In the genomic region with DNA sequence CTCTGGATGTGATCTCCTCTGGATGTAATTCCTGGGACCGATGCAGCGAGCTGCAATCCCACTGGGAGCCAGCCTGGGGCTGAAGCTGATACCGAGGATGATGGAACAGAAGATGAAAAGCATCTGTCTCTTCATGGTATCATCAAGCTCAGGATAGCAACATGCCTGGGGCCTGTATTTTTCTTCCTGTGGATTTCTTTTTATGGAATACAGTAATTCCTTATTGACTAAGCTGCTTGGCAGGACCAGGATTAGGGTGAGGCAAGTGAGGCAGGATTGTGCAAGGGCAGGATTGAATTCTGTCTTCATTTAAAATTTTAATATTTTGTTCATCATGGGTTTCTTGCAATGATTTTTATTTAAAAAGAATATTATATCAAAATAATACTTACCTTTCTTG, we compare ENCODE assay signal across 17 cellular contexts.
A peak's percentile ranks its signal among the peaks of the same experiment; 100 is the strongest.
DNase-seq lines count a peak whose midpoint lies in the region; ATAC-seq and TF ChIP-seq lines count a peak whose summit lies in the region.
"Had no signal": no experiment of that assay in that cellular context is flagged by ENCODE, and none has a peak within 500 bp of the region (broad histone marks: within the 10 kb centered on the region; RNA-seq: fewer than 3 reads in every experiment).

No MANE protein-coding gene starts in this region.

- H3K27me3 ChIP-seq in BLaER1: no peaks in the 10 kb centered on the region
- no peaks in the 10 kb centered on the region for H3K27me3 ChIP-seq in mammary epithelial cell (ENCODE audit: insufficient read depth, low read length)

- H3K36me3 Mint-ChIP-seq in glutamatergic neuron (ENCODE audit: unreplicated experiment) (peaks cover 7% of the 10 kb centered on the region), Calu3 (ENCODE audit: insufficient read depth, unreplicated experiment) (no peaks in the 10 kb centered on the region), T-cell (no peaks in the 10 kb centered on the region)

- BruUV-seq in mammary epithelial cell (replicated peaks; lab: Mats Ljungman, UMichigan) (no TSS peak), Calu3 (replicated peaks; lab: Mats Ljungman, UMichigan) (no TSS peak)

- ATAC-seq in T-cell (replicated peaks in 1 of 4): no peak
- ATAC-seq: GM12878, HepG2, SK-N-SH treated with all-trans-retinoic acid at 6 μM for 48 hours had no signal

- POLR2A ChIA-PET in T-cell (lab: Charles Lee): no interaction called here

- in situ Hi-C loops in mammary epithelial cell (cut with MboI; ENCODE audit: low sequenced_read_pairs in 2 of 2): no loop called here

- intact Hi-C loops in mammary epithelial cell (cut with micrococcal nuclease) (no loop called here), Calu3 (cut with micrococcal nuclease; ENCODE audit: unreplicated experiment) (no loop called here)

- no peak overlapping the region for H3K4me3 Mint-ChIP-seq in glutamatergic neuron (ENCODE audit: unreplicated experiment)
- H3K4me3 Mint-ChIP-seq in Calu3 (ENCODE audit: low read depth, unreplicated experiment): no peak overlapping the region
- no peak overlapping the region for H3K4me3 Mint-ChIP-seq in T-cell

- H3K9me3 ChIP-seq in BLaER1 (peaks cover 17% of the 10 kb centered on the region), mammary epithelial cell (replicated peaks; ENCODE audit: insufficient read depth, low read length) (no peaks in the 10 kb centered on the region)

- dilution Hi-C loops in mammary epithelial cell (cut with HindIII; ENCODE audit: low sequenced_read_pairs): no loop called here

- H3K4me1 Mint-ChIP-seq in glutamatergic neuron (ENCODE audit: low read depth, unreplicated experiment) (no peaks in the 10 kb centered on the region), Calu3 (ENCODE audit: low read depth, unreplicated experiment) (no peaks in the 10 kb centered on the region), T-cell (peaks cover 3 to 7% (median 5%) of the 10 kb centered on the region in 3 donors)

- DNase-seq in AG09309 (ENCODE audit: low read depth): peak; percentile 11
- DNase-seq in mammary epithelial cell: no peak
- peak; percentile 25 for DNase-seq in glutamatergic neuron
- no peak for DNase-seq in Calu3
- DNase-seq in kidney glomerular epithelial cell (lab: John Stamatoyannopoulos, UW): no peak
- no peak for DNase-seq in T-cell
- DNase-seq: GOT3, NCI-H187, NCI-H2107, NCI-H2227 treated with DMSO at 0.1 percent for 48 hours, NCI-H510A treated with DMSO at 0.1 percent for 48 hours, NCI-H774, SIG-M5 had no signal

- H3K79me2 ChIP-seq in mammary epithelial cell (ENCODE audit: insufficient read depth, low read length): no peaks in the 10 kb centered on the region

- H3K4me1 ChIP-seq in BLaER1 (peaks cover 45% of the 10 kb centered on the region), mammary epithelial cell (ENCODE audit: insufficient read depth, low read length) (peaks cover 4% of the 10 kb centered on the region)

- H3K9ac ChIP-seq in BLaER1: no peak overlapping the region
- no peak overlapping the region for H3K9ac ChIP-seq in mammary epithelial cell (ENCODE audit: insufficient read depth, low read length)

- no peak overlapping the region for H3K27ac ChIP-seq in BLaER1
- no peak overlapping the region for H3K27ac ChIP-seq in mammary epithelial cell (ENCODE audit: insufficient read depth, low read depth, low read length)

- H3K9me3 Mint-ChIP-seq in glutamatergic neuron (ENCODE audit: unreplicated experiment) (peaks cover 2% of the 10 kb centered on the region), Calu3 (ENCODE audit: low read depth, unreplicated experiment) (no peaks in the 10 kb centered on the region), T-cell (no peaks in the 10 kb centered on the region)

- H4K20me1 ChIP-seq in BLaER1: no peaks in the 10 kb centered on the region
- no peaks in the 10 kb centered on the region for H4K20me1 ChIP-seq in mammary epithelial cell (ENCODE audit: insufficient read depth, low read length)

- H3K4me2 ChIP-seq in BLaER1: peak overlapping the region; percentile 74
- H3K4me2 ChIP-seq in mammary epithelial cell (ENCODE audit: insufficient read depth, low read depth, low read length): no peak overlapping the region

- H3K4me3 ChIP-seq in AG09309 (ENCODE audit: control insufficient read depth, low read depth, low read length) (no peak overlapping the region), BLaER1 (no peak overlapping the region), mammary epithelial cell (replicated peaks in 1 of 3; ENCODE audit: insufficient read depth in 1 of 3, low read depth in 2 of 3, low read length in 3 of 3) (no peak overlapping the region)
- H3K4me3 ChIP-seq: GM12878 had no signal

- H3K27me3 Mint-ChIP-seq in glutamatergic neuron (ENCODE audit: unreplicated experiment) (peaks cover 9% of the 10 kb centered on the region), Calu3 (ENCODE audit: unreplicated experiment) (peaks cover 14% of the 10 kb centered on the region), T-cell (no peaks in the 10 kb centered on the region)

- WGBS in mammary epithelial cell (ENCODE audit: low coverage, missing lambda C conversion rate): 19% methylated on average over 3 of the region's 3 CpGs

- no peak for TF ChIP-seq CTCF in AG09309 (IDR thresholded peaks at IDR 0.05; ENCODE audit: control insufficient read depth, insufficient read depth, low read depth, low read length, missing control alignments)
- no peak for TF ChIP-seq CTCF in mammary epithelial cell (conservative IDR thresholded peaks at IDR 0.05 in 1 of 2, IDR thresholded peaks at IDR 0.05 in 1 of 2; ENCODE audit: extremely low read depth in 1 of 2, insufficient read depth in 1 of 2, low read depth in 1 of 2, low read length in 2 of 2)
- no peak for TF ChIP-seq CTCF in glutamatergic neuron (IDR thresholded peaks at IDR 0.05; ENCODE audit: partially characterized antibody, unreplicated experiment)
- TF ChIP-seq CTCF in Calu3 (IDR thresholded peaks at IDR 0.05; ENCODE audit: unreplicated experiment): no peak

- CTCF ChIA-PET in mammary epithelial cell (lab: Charles Lee; ENCODE audit: low non-redundant PET) (interaction anchor here (0.5 kb wide), 1 partner anchor 12 kb away, joined by 3 read pairs; no protein-coding TSS in a partner anchor), Calu3 (lab: Charles Lee) (no interaction called here), T-cell (lab: Charles Lee) (interaction anchor here in 1 of 2 donors (1.1 to 1.4 kb wide), 2 partner anchors 11 to 330 kb away, joined by 3 read pairs; no protein-coding TSS in a partner anchor)

- peak overlapping the region; percentile 2 for H2AFZ ChIP-seq in mammary epithelial cell (ENCODE audit: low read depth, low read length)

- H3K27ac Mint-ChIP-seq in glutamatergic neuron (ENCODE audit: unreplicated experiment): no peak overlapping the region
- H3K27ac Mint-ChIP-seq in Calu3 (ENCODE audit: unreplicated experiment): no peak overlapping the region
- no peak overlapping the region for H3K27ac Mint-ChIP-seq in T-cell

- H3K36me3 ChIP-seq in BLaER1: no peaks in the 10 kb centered on the region
- H3K36me3 ChIP-seq in mammary epithelial cell (ENCODE audit: insufficient read depth, low read length): no peaks in the 10 kb centered on the region

Comparison
In these comparisons a context has a peak if more than half of its experiments do, and no peak if none do; other contexts are left out.
1. DNase-seq: peak in AG09309 (single experiment) and glutamatergic neuron (single experiment); none in mammary epithelial cell (single experiment), Calu3 (single experiment), kidney glomerular epithelial cell (single experiment) and T-cell (0 of 34).